10 cellular contexts compared by ENCODE assay signal in the genomic region with DNA sequence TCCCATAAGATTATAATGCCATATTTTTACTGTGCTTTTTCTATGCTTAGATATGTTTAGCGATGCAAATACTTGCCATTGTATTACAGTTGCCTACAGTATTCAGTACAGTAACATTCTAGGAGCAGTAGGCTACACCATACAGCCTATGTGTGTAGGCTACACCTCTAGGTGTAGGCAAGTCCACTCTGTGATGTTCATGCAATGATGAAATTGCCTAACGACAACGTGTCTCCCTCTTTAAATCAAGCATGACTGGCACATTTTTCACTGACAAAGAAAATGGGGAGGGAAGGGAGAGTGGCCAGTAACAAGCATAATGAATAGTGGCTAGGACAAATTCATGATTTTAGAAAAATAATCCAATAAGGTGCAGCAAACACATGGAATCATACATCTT. TPM values are rescaled to one million over a fixed set of nuclear protein-coding genes. Genes with fewer than 3 reads are reported as not detected.
A peak's percentile ranks its signal among the peaks of the same experiment; 100 is the strongest.
DNase-seq lines count a peak whose midpoint lies in the region; TF ChIP-seq lines count a peak whose summit lies in the region.
"Had no signal": no experiment of that assay in that cellular context is flagged by ENCODE, and none has a peak within 500 bp of the region (broad histone marks: within the 10 kb centered on the region; RNA-seq: fewer than 3 reads in every experiment).

No MANE protein-coding gene starts in this region.

- H3K79me2 ChIP-seq in Karpas-422 (ENCODE audit: low read length): peaks cover 66% of the 10 kb centered on the region

- peak overlapping the region; percentile 87 for H3K4me3 Mint-ChIP-seq in T-helper 1 cell treated with Interleukin-12 subunit alpha and Interleukin-12 subunit beta and Interleukin-4 antibody, amounts not matched to agents 30 μg/mL and 1 μg/mL, for 36 hours
- peak overlapping the region; percentile 85 for H3K4me3 Mint-ChIP-seq in activated naive CD8-positive, alpha-beta T cell treated with anti-CD3 and anti-CD28 coated beads for 36 hours
- H3K4me3 Mint-ChIP-seq in nephron progenitor cell: peak overlapping the region; percentile 82

- WGBS in adrenal gland, 4 donors: 52 to 59% (median 56%) methylated on average over 3 of the region's 3 CpGs

- H3K27ac Mint-ChIP-seq in T-helper 1 cell treated with Interleukin-12 subunit alpha and Interleukin-12 subunit beta and Interleukin-4 antibody, amounts not matched to agents 30 μg/mL and 1 μg/mL, for 36 hours: peak overlapping the region; percentile 43
- peak overlapping the region; percentile 69 for H3K27ac Mint-ChIP-seq in activated naive CD8-positive, alpha-beta T cell treated with anti-CD3 and anti-CD28 coated beads for 36 hours
- H3K27ac Mint-ChIP-seq in nephron progenitor cell: no peak overlapping the region

- TF ChIP-seq POLR2A in adrenal gland (IDR thresholded peaks at IDR 0.05): no peak

- H3K27me3 ChIP-seq in Karpas-422 (ENCODE audit: low read length) (no peaks in the 10 kb centered on the region), adrenal gland (no peaks in the 10 kb centered on the region)

- peak overlapping the region; percentile 94 for H3K9ac ChIP-seq in Karpas-422 (ENCODE audit: low read length)

- no peak for DNase-seq in T-helper 1 cell
- no peak for DNase-seq in Karpas-422
- DNase-seq in activated naive CD8-positive, alpha-beta T cell treated with anti-CD3 and anti-CD28 coated beads for 36 hours: no peak
- no peak for DNase-seq in nephron progenitor cell
- DNase-seq in RWPE1 (ENCODE audit: low spot score): no peak
- no peak for DNase-seq in adrenal gland
- DNase-seq in OCI-M2 (lab: John Stamatoyannopoulos, UW; ENCODE audit: unreplicated experiment): no peak
- DNase-seq: left cardiac atrium, right cardiac atrium had no signal

- H3K4me2 ChIP-seq in Karpas-422 (ENCODE audit: low read depth, low read length, poor library complexity, severe bottlenecking): peak overlapping the region; percentile 94

- H2AFZ ChIP-seq in Karpas-422 (ENCODE audit: low read length): no peak overlapping the region

- intact Hi-C loops in adrenal gland (cut with DNase I): loop anchor here in 1 of 2 donors (10.0 kb wide), 1 partner anchor 152 kb away; a partner anchor contains a TSS

- H3K36me3 ChIP-seq in Karpas-422 (ENCODE audit: insufficient read depth, low read length) (peaks cover 33% of the 10 kb centered on the region), adrenal gland (replicated peaks in 1 of 2) (no peaks in the 10 kb centered on the region)

- H3K4me1 ChIP-seq in Karpas-422 (ENCODE audit: low read length) (peaks cover 30% of the 10 kb centered on the region), adrenal gland (replicated peaks in 1 of 2) (peaks cover 7% of the 10 kb centered on the region in 2 donors)

- no peaks in the 10 kb centered on the region for H3K9me2 ChIP-seq in Karpas-422 (replicated peaks; ENCODE audit: insufficient read depth, low read length)

- peak overlapping the region; percentile 92 for H3K4me3 ChIP-seq in Karpas-422 (ENCODE audit: low read length)
- no peak overlapping the region for H3K4me3 ChIP-seq in adrenal gland

- peaks cover 51% of the 10 kb centered on the region for H3K4me1 Mint-ChIP-seq in T-helper 1 cell treated with Interleukin-12 subunit alpha and Interleukin-12 subunit beta and Interleukin-4 antibody, amounts not matched to agents 30 μg/mL and 1 μg/mL, for 36 hours (ENCODE audit: low read depth)
- peaks cover 33% of the 10 kb centered on the region for H3K4me1 Mint-ChIP-seq in activated naive CD8-positive, alpha-beta T cell treated with anti-CD3 and anti-CD28 coated beads for 36 hours
- peaks cover 38% of the 10 kb centered on the region for H3K4me1 Mint-ChIP-seq in nephron progenitor cell

- CTCF ChIA-PET in RWPE1 (lab: Yijun Ruan, JAX): no interaction called here

- TF ChIP-seq CTCF in nephron progenitor cell (IDR thresholded peaks at IDR 0.05): no peak
- no peak for TF ChIP-seq CTCF in RWPE1 (conservative IDR thresholded peaks at IDR 0.05; ENCODE audit: low read depth)
- no peak for TF ChIP-seq CTCF in adrenal gland (IDR thresholded peaks at IDR 0.05)

- H4K20me1 ChIP-seq in Karpas-422 (ENCODE audit: insufficient read depth, low read depth, low read length): no peaks in the 10 kb centered on the region

- H3K27me3 Mint-ChIP-seq in T-helper 1 cell treated with Interleukin-12 subunit alpha and Interleukin-12 subunit beta and Interleukin-4 antibody, amounts not matched to agents 30 μg/mL and 1 μg/mL, for 36 hours (ENCODE audit: low read depth): no peaks in the 10 kb centered on the region
- no peaks in the 10 kb centered on the region for H3K27me3 Mint-ChIP-seq in activated naive CD8-positive, alpha-beta T cell treated with anti-CD3 and anti-CD28 coated beads for 36 hours
- H3K27me3 Mint-ChIP-seq in nephron progenitor cell (ENCODE audit: low read depth, poor library complexity): peaks cover 4% of the 10 kb centered on the region

- no peak overlapping the region for H3K27ac ChIP-seq in Karpas-422 (ENCODE audit: low read length)
- no peak overlapping the region for H3K27ac ChIP-seq in RWPE1
- no peak overlapping the region for H3K27ac ChIP-seq in adrenal gland

- H3K9me3 ChIP-seq in Karpas-422 (ENCODE audit: low read length) (no peaks in the 10 kb centered on the region), adrenal gland (replicated peaks in 1 of 3) (peaks cover 0 to 5% (median 0%) of the 10 kb centered on the region in 3 donors)

- POLR2A ChIA-PET in RWPE1 (lab: Yijun Ruan, JAX; ENCODE audit: low non-redundant PET): no interaction called here

- H3K9me3 Mint-ChIP-seq in T-helper 1 cell treated with Interleukin-12 subunit alpha and Interleukin-12 subunit beta and Interleukin-4 antibody, amounts not matched to agents 30 μg/mL and 1 μg/mL, for 36 hours: peaks cover 7% of the 10 kb centered on the region
- peaks cover 4% of the 10 kb centered on the region for H3K9me3 Mint-ChIP-seq in activated naive CD8-positive, alpha-beta T cell treated with anti-CD3 and anti-CD28 coated beads for 36 hours
- peaks cover 1% of the 10 kb centered on the region for H3K9me3 Mint-ChIP-seq in nephron progenitor cell

- H3K36me3 Mint-ChIP-seq in T-helper 1 cell treated with Interleukin-12 subunit alpha and Interleukin-12 subunit beta and Interleukin-4 antibody, amounts not matched to agents 30 μg/mL and 1 μg/mL, for 36 hours (ENCODE audit: low read depth): peaks cover 32% of the 10 kb centered on the region
- peaks cover 43% of the 10 kb centered on the region for H3K36me3 Mint-ChIP-seq in activated naive CD8-positive, alpha-beta T cell treated with anti-CD3 and anti-CD28 coated beads for 36 hours
- peaks cover 32% of the 10 kb centered on the region for H3K36me3 Mint-ChIP-seq in nephron progenitor cell (ENCODE audit: low read depth)

RNA-seq across cellular contexts. Expression of a gene that starts 1.7 kb away (rescaled TPM):
- total RNA-seq in Karpas-422 (2014; rRNA removed; shearing (Covaris generic); ENCODE audit: low replicate concordance): 23.4 and 26.0 TPM in 2 replicates
- total RNA-seq in activated naive CD8-positive, alpha-beta T cell treated with anti-CD3 and anti-CD28 coated beads for 36 hours: 100 to 1,000 TPM; 104 to 108 TPM
- total RNA-seq in adrenal gland: 1 to 10 TPM; 4.6 to 9.0 (median 6.1) TPM
- polyA plus RNA-seq in adrenal gland: 1 to 10 TPM; 1.6 to 4.3 (median 1.9) TPM
